Comparison of ENCODE assay signal across 8 cellular contexts in genomic region chr3:99789322-99789721, GRCh38. TPM values are rescaled to one million over a fixed set of nuclear protein-coding genes. Genes with fewer than 3 reads are reported as not detected.
DNase-seq lines count a peak whose midpoint lies in the region; ATAC-seq, FAIRE-seq and TF ChIP-seq lines count a peak whose summit lies in the region.

No MANE protein-coding gene starts in this region.

- no peak for TF ChIP-seq POLR2A in endothelial cell of umbilical vein (IDR thresholded peaks at IDR 0.05; ENCODE audit: low read depth, low read length)

- dilution Hi-C loops in endothelial cell of umbilical vein (cut with MboI; ENCODE audit: extremely low pct_ligation_motif_present, low sequenced_read_pairs) = no loop called here

- no peaks in the 10 kb centered on the region for H4K20me1 ChIP-seq in endothelial cell of umbilical vein (replicated peaks; ENCODE audit: control insufficient read depth, extremely low read depth, insufficient read depth, low read length)

- peak; percentile 78 for FAIRE-seq in endothelial cell of umbilical vein (lab: Jason Lieb, UNC)

- no peaks in the 10 kb centered on the region for H3K79me2 ChIP-seq in endothelial cell of umbilical vein (ENCODE audit: control insufficient read depth, insufficient read depth, low read length)

- no peaks in the 10 kb centered on the region for H3K36me3 Mint-ChIP-seq in activated CD4-positive, alpha-beta memory T cell treated with anti-CD3 and anti-CD28 coated beads for 36 hours
- H3K36me3 Mint-ChIP-seq in activated CD4-positive, alpha-beta memory T cell treated with anti-CD3 and anti-CD28 coated beads, Interleukin-2, amount 10 ng/mL, durations not matched to agents 7 days and 5 days (ENCODE audit: low read depth) = no peaks in the 10 kb centered on the region
- no peaks in the 10 kb centered on the region for H3K36me3 Mint-ChIP-seq in activated T-helper 2 cell treated with anti-CD3 and anti-CD28 coated beads, Interferon-gamma antibody, Interleukin-2, Interleukin-4, amounts not matched to agents 10 μg/mL and 5 μg/mL and 100 μg/mL, durations not matched to agents 14 hours and 24 hours and 36 hours (ENCODE audit: low read depth)

- DNase-seq in activated CD4-positive, alpha-beta memory T cell treated with anti-CD3 and anti-CD28 coated beads for 36 hours = peak; percentile 17
- DNase-seq in activated CD4-positive, alpha-beta memory T cell treated with anti-CD3 and anti-CD28 coated beads, Interleukin-2, amount 10 ng/mL, durations not matched to agents 7 days and 5 days = no peak
- peak; percentile 54 for DNase-seq in RWPE1 (ENCODE audit: low spot score)
- peak; percentile 68 for DNase-seq in endothelial cell of umbilical vein (ENCODE audit: low read depth, low spot score)
- DNase-seq in myocyte (ENCODE audit: low read depth) = peak; percentile 70
- DNase-seq in activated T-helper 2 cell treated with anti-CD3 and anti-CD28 coated beads, Interferon-gamma antibody, Interleukin-2, Interleukin-4, amounts not matched to agents 10 μg/mL and 5 μg/mL and 100 μg/mL, durations not matched to agents 14 hours and 24 hours and 36 hours (ENCODE audit: low spot score) = no peak

- no peaks in the 10 kb centered on the region for H3K9me3 Mint-ChIP-seq in activated CD4-positive, alpha-beta memory T cell treated with anti-CD3 and anti-CD28 coated beads for 36 hours
- no peaks in the 10 kb centered on the region for H3K9me3 Mint-ChIP-seq in activated CD4-positive, alpha-beta memory T cell treated with anti-CD3 and anti-CD28 coated beads, Interleukin-2, amount 10 ng/mL, durations not matched to agents 7 days and 5 days
- H3K9me3 Mint-ChIP-seq in activated T-helper 2 cell treated with anti-CD3 and anti-CD28 coated beads, Interferon-gamma antibody, Interleukin-2, Interleukin-4, amounts not matched to agents 10 μg/mL and 5 μg/mL and 100 μg/mL, durations not matched to agents 14 hours and 24 hours and 36 hours = no peaks in the 10 kb centered on the region

- BruUV-seq in endothelial cell of umbilical vein (replicated peaks; lab: Mats Ljungman, UMichigan) = no TSS peak

- no peak overlapping the region for H3K27ac Mint-ChIP-seq in activated CD4-positive, alpha-beta memory T cell treated with anti-CD3 and anti-CD28 coated beads for 36 hours
- no peak overlapping the region for H3K27ac Mint-ChIP-seq in activated CD4-positive, alpha-beta memory T cell treated with anti-CD3 and anti-CD28 coated beads, Interleukin-2, amount 10 ng/mL, durations not matched to agents 7 days and 5 days
- H3K27ac Mint-ChIP-seq in activated T-helper 2 cell treated with anti-CD3 and anti-CD28 coated beads, Interferon-gamma antibody, Interleukin-2, Interleukin-4, amounts not matched to agents 10 μg/mL and 5 μg/mL and 100 μg/mL, durations not matched to agents 14 hours and 24 hours and 36 hours = no peak overlapping the region

- intact Hi-C loops in activated CD4-positive, alpha-beta memory T cell treated with anti-CD3 and anti-CD28 coated beads for 36 hours (cut with micrococcal nuclease) = no loop called here
- intact Hi-C loops in endothelial cell of umbilical vein (cut with micrococcal nuclease) = loop anchor here (1.0 to 2.0 kb wide), 2 partner anchors 675 to 767 kb away; no protein-coding TSS in a partner anchor
- intact Hi-C loops in activated T-helper 2 cell treated with anti-CD3 and anti-CD28 coated beads, Interferon-gamma antibody, Interleukin-2, Interleukin-4, amounts not matched to agents 10 μg/mL and 5 μg/mL and 100 μg/mL, durations not matched to agents 14 hours and 24 hours and 36 hours (cut with micrococcal nuclease) = no loop called here

- CTCF ChIA-PET in activated CD4-positive, alpha-beta memory T cell treated with anti-CD3 and anti-CD28 coated beads for 36 hours (lab: Charles Lee) = interaction anchor here (1.1 kb wide), 2 partner anchors 22 to 230 kb away, joined by 3 to 4 read pairs; no protein-coding TSS in a partner anchor
- CTCF ChIA-PET in activated CD4-positive, alpha-beta memory T cell treated with anti-CD3 and anti-CD28 coated beads, Interleukin-2, amount 10 ng/mL, durations not matched to agents 7 days and 5 days (lab: Charles Lee) = interaction anchor here (0.5 kb wide), 1 partner anchor 974 kb away, joined by 3 read pairs; no protein-coding TSS in a partner anchor
- CTCF ChIA-PET in RWPE1 (lab: Yijun Ruan, JAX) = interaction anchor here (0.6 to 1.0 kb wide), 6 partner anchors 12 to 375 kb away, joined by 3 to 5 read pairs (median 4); no protein-coding TSS in a partner anchor
- CTCF ChIA-PET in endothelial cell of umbilical vein (lab: Charles Lee) = interaction anchor here (0.6 to 3.1 kb wide), 19 partner anchors 9 to 972 kb away, joined by 3 to 22 read pairs (median 3); partner anchors contain the start of gene CMSS1

- peak; percentile 68 for TF ChIP-seq CTCF in RWPE1 (conservative IDR thresholded peaks at IDR 0.05; ENCODE audit: low read depth)
- peak; percentile 52 to 58 for TF ChIP-seq CTCF in endothelial cell of umbilical vein (IDR thresholded peaks at IDR 0.05; ENCODE audit: extremely low read depth in 1 of 2, insufficient read depth in 1 of 2, low read depth in 1 of 2, low read length in 2 of 2)

- no peaks in the 10 kb centered on the region for H3K9me1 ChIP-seq in endothelial cell of umbilical vein (replicated peaks; ENCODE audit: control insufficient read depth, extremely low read depth, insufficient read depth, low read length)

- H3K9me3 ChIP-seq in endothelial cell of umbilical vein (replicated peaks; ENCODE audit: control insufficient read depth, insufficient read depth, low read length) = no peaks in the 10 kb centered on the region

- no peaks in the 10 kb centered on the region for H3K4me1 Mint-ChIP-seq in activated CD4-positive, alpha-beta memory T cell treated with anti-CD3 and anti-CD28 coated beads for 36 hours (ENCODE audit: low read depth)
- no peaks in the 10 kb centered on the region for H3K4me1 Mint-ChIP-seq in activated CD4-positive, alpha-beta memory T cell treated with anti-CD3 and anti-CD28 coated beads, Interleukin-2, amount 10 ng/mL, durations not matched to agents 7 days and 5 days
- no peaks in the 10 kb centered on the region for H3K4me1 Mint-ChIP-seq in activated T-helper 2 cell treated with anti-CD3 and anti-CD28 coated beads, Interferon-gamma antibody, Interleukin-2, Interleukin-4, amounts not matched to agents 10 μg/mL and 5 μg/mL and 100 μg/mL, durations not matched to agents 14 hours and 24 hours and 36 hours (ENCODE audit: low read depth)

- no peak overlapping the region for H2AFZ ChIP-seq in endothelial cell of umbilical vein (ENCODE audit: low read depth, low read length)

- H3K27me3 ChIP-seq in endothelial cell of umbilical vein (ENCODE audit: control insufficient read depth in 2 of 2, insufficient read depth in 2 of 2, low read length in 2 of 2) = no peaks in the 10 kb centered on the region

- POLR2A ChIA-PET in activated CD4-positive, alpha-beta memory T cell treated with anti-CD3 and anti-CD28 coated beads for 36 hours (lab: Charles Lee) = no interaction called here
- POLR2A ChIA-PET in activated CD4-positive, alpha-beta memory T cell treated with anti-CD3 and anti-CD28 coated beads, Interleukin-2, amount 10 ng/mL, durations not matched to agents 7 days and 5 days (lab: Charles Lee) = no interaction called here
- POLR2A ChIA-PET in RWPE1 (lab: Yijun Ruan, JAX; ENCODE audit: low non-redundant PET) = no interaction called here
- POLR2A ChIA-PET in endothelial cell of umbilical vein (lab: Charles Lee) = no interaction called here

- no peak overlapping the region for H3K4me3 ChIP-seq in endothelial cell of umbilical vein (replicated peaks in 1 of 3; ENCODE audit: insufficient read depth in 1 of 3, low read depth in 1 of 3, low read length in 3 of 3)

- no peak overlapping the region for H3K4me3 Mint-ChIP-seq in activated CD4-positive, alpha-beta memory T cell treated with anti-CD3 and anti-CD28 coated beads for 36 hours
- H3K4me3 Mint-ChIP-seq in activated CD4-positive, alpha-beta memory T cell treated with anti-CD3 and anti-CD28 coated beads, Interleukin-2, amount 10 ng/mL, durations not matched to agents 7 days and 5 days = no peak overlapping the region
- H3K4me3 Mint-ChIP-seq in activated T-helper 2 cell treated with anti-CD3 and anti-CD28 coated beads, Interferon-gamma antibody, Interleukin-2, Interleukin-4, amounts not matched to agents 10 μg/mL and 5 μg/mL and 100 μg/mL, durations not matched to agents 14 hours and 24 hours and 36 hours (ENCODE audit: low read depth) = no peak overlapping the region

- ATAC-seq in GM21423 (IDR thresholded peaks at IDR 0.05; ENCODE audit: unreplicated experiment) (peak; percentile 87), HG03521 (IDR thresholded peaks at IDR 0.05; ENCODE audit: unreplicated experiment) (peak; percentile 93)

- no peaks in the 10 kb centered on the region for H3K4me1 ChIP-seq in endothelial cell of umbilical vein (ENCODE audit: control insufficient read depth, extremely low read depth, insufficient read depth, low read length)

- peaks cover 5 to 11% of the 10 kb centered on the region in 2 experiments for H3K36me3 ChIP-seq in endothelial cell of umbilical vein (ENCODE audit: control insufficient read depth in 2 of 2, extremely low read depth in 1 of 2, insufficient read depth in 2 of 2, low read length in 2 of 2)

- H3K27me3 Mint-ChIP-seq in activated CD4-positive, alpha-beta memory T cell treated with anti-CD3 and anti-CD28 coated beads for 36 hours = no peaks in the 10 kb centered on the region
- H3K27me3 Mint-ChIP-seq in activated CD4-positive, alpha-beta memory T cell treated with anti-CD3 and anti-CD28 coated beads, Interleukin-2, amount 10 ng/mL, durations not matched to agents 7 days and 5 days = peaks cover 10% of the 10 kb centered on the region
- peaks cover 38% of the 10 kb centered on the region for H3K27me3 Mint-ChIP-seq in activated T-helper 2 cell treated with anti-CD3 and anti-CD28 coated beads, Interferon-gamma antibody, Interleukin-2, Interleukin-4, amounts not matched to agents 10 μg/mL and 5 μg/mL and 100 μg/mL, durations not matched to agents 14 hours and 24 hours and 36 hours (ENCODE audit: low read depth)

- H3K4me2 ChIP-seq in endothelial cell of umbilical vein (ENCODE audit: insufficient read depth, low read length) = no peak overlapping the region

- H3K9ac ChIP-seq in endothelial cell of umbilical vein (replicated peaks; ENCODE audit: extremely low read depth, insufficient read depth, low read length) = no peak overlapping the region

- H3K27ac ChIP-seq in RWPE1 (no peak overlapping the region), endothelial cell of umbilical vein (ENCODE audit: insufficient read depth, low read depth, low read length) (no peak overlapping the region)

RNA-seq across cellular contexts. Expression of gene CMSS1, which starts 28.3 kb away (rescaled TPM):
- 10 to 100 TPM; 95.6 to 97.2 TPM for total RNA-seq in activated CD4-positive, alpha-beta memory T cell treated with anti-CD3 and anti-CD28 coated beads for 36 hours
- 10 to 100 TPM; 28.0 to 31.0 TPM for total RNA-seq in activated CD4-positive, alpha-beta memory T cell treated with anti-CD3 and anti-CD28 coated beads, Interleukin-2, amount 10 ng/mL, durations not matched to agents 7 days and 5 days
- total RNA-seq in endothelial cell of umbilical vein (60.6 and 61.9 TPM in 2 replicates), myocyte (27.2 and 28.4 TPM in 2 replicates)
- 8.2 and 9.7 TPM in 2 replicates for polyA plus RNA-seq in endothelial cell of umbilical vein
- 21.4 and 22.3 TPM in 2 replicates for polyA plus RNA-seq in endothelial cell of umbilical vein (2011; cell fraction: cytosol; rRNA removed)
- polyA plus RNA-seq in endothelial cell of umbilical vein (2011; cell fraction: nucleus; rRNA removed) = 15.9 and 18.1 TPM in 2 replicates
- 31.3 and 64.7 TPM in 2 replicates for polyA plus RNA-seq in endothelial cell of umbilical vein (2012)
- polyA minus RNA-seq in endothelial cell of umbilical vein = 6.0 and 8.6 TPM in 2 replicates
- 27.2 TPM for polyA minus RNA-seq in endothelial cell of umbilical vein (2011; cell fraction: cytosol; rRNA and poly(A)+ RNA removed)
- polyA minus RNA-seq in endothelial cell of umbilical vein (2011; cell fraction: nucleus; rRNA and poly(A)+ RNA removed) = 28.2 and 35.4 TPM in 2 replicates
- polyA plus RNA-seq in myocyte (2012) = 38.3 TPM
- total RNA-seq in activated T-helper 2 cell treated with anti-CD3 and anti-CD28 coated beads, Interferon-gamma antibody, Interleukin-2, Interleukin-4, amounts not matched to agents 10 μg/mL and 5 μg/mL and 100 μg/mL, durations not matched to agents 14 hours and 24 hours and 36 hours = 138 and 143 TPM in 2 replicates

Comparison
In these comparisons a context has a peak if more than half of its experiments do, and no peak if none do; other contexts are left out.
1. DNase-seq: peak in activated CD4-positive, alpha-beta memory T cell treated with anti-CD3 and anti-CD28 coated beads for 36 hours (single experiment), RWPE1 (single experiment), endothelial cell of umbilical vein (single experiment) and myocyte (single experiment); none in activated CD4-positive, alpha-beta memory T cell treated with anti-CD3 and anti-CD28 coated beads, Interleukin-2, amount 10 ng/mL, durations not matched to agents 7 days and 5 days (single experiment) and activated T-helper 2 cell treated with anti-CD3 and anti-CD28 coated beads, Interferon-gamma antibody, Interleukin-2, Interleukin-4, amounts not matched to agents 10 μg/mL and 5 μg/mL and 100 μg/mL, durations not matched to agents 14 hours and 24 hours and 36 hours (single experiment).